Comparison of ENCODE assay signal across 24 cellular contexts in the genomic region with DNA sequence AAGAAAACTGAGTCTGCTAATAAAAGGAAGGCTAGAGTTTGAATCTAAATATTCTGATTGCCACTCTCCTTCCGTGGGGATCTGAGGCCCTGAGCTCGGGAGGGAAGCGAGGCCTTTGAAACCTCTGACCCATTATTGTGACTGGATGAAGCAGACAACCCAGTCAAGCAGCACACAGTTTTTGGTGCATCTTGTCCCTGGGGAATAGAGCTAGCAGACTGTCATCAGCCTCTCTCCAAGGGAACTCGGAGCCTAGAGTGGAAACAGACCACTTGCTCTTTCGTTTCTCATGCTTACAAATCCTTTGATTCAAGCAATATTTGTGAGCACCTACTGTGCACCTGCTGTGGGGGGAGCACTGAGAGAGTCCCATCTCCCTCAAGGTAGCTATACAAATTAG.
"Had no signal": no experiment of that assay in that cellular context is flagged by ENCODE, and none has a peak within 500 bp of the region (broad histone marks: within the 10 kb centered on the region; RNA-seq: fewer than 3 reads in every experiment).

No MANE protein-coding gene starts in this region.

- H3K4me1 Mint-ChIP-seq: activated naive CD4-positive, alpha-beta T cell treated with anti-CD3 and anti-CD28 coated beads, Interleukin-2, amount 50 U/mL, for 24 hours had no signal

- H3K27ac Mint-ChIP-seq: activated CD8-positive, alpha-beta T cell treated with anti-CD3 and anti-CD28 coated beads, Interleukin-2, amount 10 ng/mL, durations not matched to agents 7 days and 5 days; activated naive CD4-positive, alpha-beta T cell treated with anti-CD3 and anti-CD28 coated beads, Interleukin-2, amount 50 U/mL, for 24 hours; activated T-cell treated with anti-CD3 and anti-CD28 coated beads, Interleukin-2, amount 50 U/mL, for 24 hours; activated T-helper 1 cell treated with anti-CD3 and anti-CD28 coated beads, Interleukin-12 subunit alpha, Interleukin-12 subunit beta, Interleukin-2, Interleukin-4 antibody, amounts not matched to agents 30 ng/mL and 10 ng/mL and 1 ng/mL, durations not matched to agents 14 hours and 24 hours and 36 hours; T-helper 1 cell treated with Interleukin-12 subunit alpha and Interleukin-12 subunit beta and Interleukin-4 antibody, amounts not matched to agents 30 μg/mL and 1 μg/mL, for 36 hours; WTC11 had no signal

- H3K27ac ChIP-seq: breast epithelium, Peyer's patch had no signal

- H3K4me3 ChIP-seq: breast epithelium, Peyer's patch had no signal

- DNase-seq: activated CD4-positive, alpha-beta T cell treated with anti-CD3 and anti-CD28 coated beads for 48 hours; activated CD4-positive, alpha-beta T cell treated with anti-CD3 and anti-CD28 coated beads, Interleukin-2, amount 50 U/mL, for 4 hours; activated CD4-positive, CD25-positive, alpha-beta regulatory T cell treated with anti-CD3 and anti-CD28 coated beads, Interleukin-2, amount 50 U/mL, for 72 hours; activated CD8-positive, alpha-beta memory T cell treated with anti-CD3 and anti-CD28 coated beads, Interleukin-2, amount 50 U/mL, for 48 hours; activated CD8-positive, alpha-beta T cell treated with anti-CD3 and anti-CD28 coated beads, Interleukin-2, amount 10 ng/mL, durations not matched to agents 7 days and 5 days; activated effector memory CD4-positive, alpha-beta T cell treated with Interleukin-2 at 50 U/mL for 16 hours; activated naive CD4-positive, alpha-beta T cell; activated T-cell treated with anti-CD3 and anti-CD28 coated beads, Interleukin-2, amount 50 U/mL, for 24 hours; aorta; central memory CD4-positive, alpha-beta T cell; KBM-7; NCI-H1092 treated with DMSO at 0.1 percent for 48 hours; NCI-H1417 treated with DMSO at 0.1 percent for 48 hours; NCI-H187; NCI-H2081 treated with DMSO at 0.1 percent for 48 hours; NCI-H774; NK-92 treated with Interleukin-12 subunit alpha and Interleukin-12 subunit beta, amount 100 ng/mL, for 24 hours; Peyer's patch; SHP77 treated with DMSO at 0.1 percent for 48 hours had no signal

- H3K36me3 Mint-ChIP-seq: activated naive CD4-positive, alpha-beta T cell treated with anti-CD3 and anti-CD28 coated beads, Interleukin-2, amount 50 U/mL, for 24 hours had no signal

- H3K4me1 ChIP-seq: breast epithelium, Peyer's patch had no signal

- H3K9me3 Mint-ChIP-seq: activated naive CD4-positive, alpha-beta T cell treated with anti-CD3 and anti-CD28 coated beads, Interleukin-2, amount 50 U/mL, for 24 hours; activated T-cell treated with anti-CD3 and anti-CD28 coated beads, Interleukin-2, amount 50 U/mL, for 24 hours; activated T-helper 1 cell treated with anti-CD3 and anti-CD28 coated beads, Interleukin-12 subunit alpha, Interleukin-12 subunit beta, Interleukin-2, Interleukin-4 antibody, amounts not matched to agents 30 ng/mL and 10 ng/mL and 1 ng/mL, durations not matched to agents 14 hours and 24 hours and 36 hours; T-helper 1 cell treated with Interleukin-12 subunit alpha and Interleukin-12 subunit beta and Interleukin-4 antibody, amounts not matched to agents 30 μg/mL and 1 μg/mL, for 36 hours had no signal

- ATAC-seq: activated CD8-positive, alpha-beta T cell treated with anti-CD3 and anti-CD28 coated beads, Interleukin-2, amount 10 ng/mL, durations not matched to agents 7 days and 5 days had no signal

- H3K9me3 ChIP-seq: breast epithelium, Peyer's patch had no signal

- H3K4me3 Mint-ChIP-seq: activated CD8-positive, alpha-beta T cell treated with anti-CD3 and anti-CD28 coated beads, Interleukin-2, amount 10 ng/mL, durations not matched to agents 7 days and 5 days; activated naive CD4-positive, alpha-beta T cell treated with anti-CD3 and anti-CD28 coated beads, Interleukin-2, amount 50 U/mL, for 24 hours; activated T-cell treated with anti-CD3 and anti-CD28 coated beads, Interleukin-2, amount 50 U/mL, for 24 hours; activated T-helper 1 cell treated with anti-CD3 and anti-CD28 coated beads, Interleukin-12 subunit alpha, Interleukin-12 subunit beta, Interleukin-2, Interleukin-4 antibody, amounts not matched to agents 30 ng/mL and 10 ng/mL and 1 ng/mL, durations not matched to agents 14 hours and 24 hours and 36 hours; T-helper 1 cell treated with Interleukin-12 subunit alpha and Interleukin-12 subunit beta and Interleukin-4 antibody, amounts not matched to agents 30 μg/mL and 1 μg/mL, for 36 hours; WTC11 had no signal

- H3K36me3 ChIP-seq: breast epithelium, Peyer's patch had no signal
